ENCODE assay signal across 15 cellular contexts in the genomic region with DNA sequence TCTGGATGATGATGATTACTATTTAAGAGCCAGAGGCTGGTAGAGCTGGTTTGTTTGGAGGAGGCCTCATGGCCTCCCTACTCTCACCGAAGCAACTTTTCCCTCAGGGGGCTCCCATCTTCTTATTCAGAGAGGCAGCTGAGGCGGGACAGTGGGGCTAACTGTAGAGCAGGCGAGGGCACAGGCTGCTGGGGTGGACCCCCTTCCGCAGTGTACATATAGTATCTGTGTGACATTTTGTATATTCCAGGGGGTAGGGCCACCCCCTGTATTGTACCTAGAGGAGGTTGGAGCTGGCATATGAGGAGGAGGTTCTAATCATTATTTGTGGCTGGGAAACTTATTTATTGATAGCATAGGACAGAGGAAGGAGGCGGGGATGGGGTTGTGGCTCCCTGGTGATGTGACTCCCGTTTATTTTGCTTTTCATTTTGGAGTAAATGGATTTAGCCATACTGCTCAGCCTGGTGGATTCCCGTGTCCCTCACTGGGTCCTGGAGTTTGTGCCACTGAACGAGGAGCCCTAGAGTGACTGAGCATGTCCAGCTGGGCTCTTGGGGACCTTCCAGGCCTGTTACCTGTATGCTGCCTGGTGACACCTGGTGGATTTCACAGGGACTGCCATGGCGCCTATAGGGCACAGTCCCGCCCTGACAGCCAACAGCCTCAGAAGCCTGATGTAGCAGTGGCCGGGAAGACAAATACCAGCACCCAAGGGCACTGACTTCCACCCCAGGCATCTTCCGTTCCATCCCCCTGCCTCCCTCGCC. TPM values are rescaled to one million over a fixed set of nuclear protein-coding genes. Genes with fewer than 3 reads are reported as not detected.
A peak's percentile ranks its signal among the peaks of the same experiment; 100 is the strongest.
DNase-seq lines count a peak whose midpoint lies in the region; ATAC-seq, FAIRE-seq and TF ChIP-seq lines count a peak whose summit lies in the region.
"Not testable (repeated sequence)": the region's sequence is repeated elsewhere in the genome, so short reads cannot be mapped to it uniquely, and the experiment has no call there.
"Had no signal": no experiment of that assay in that cellular context is flagged by ENCODE, and none has a peak within 500 bp of the region (broad histone marks: within the 10 kb centered on the region; RNA-seq: fewer than 3 reads in every experiment).

No MANE protein-coding gene starts in this region.

- ATAC-seq in GM19452 (IDR thresholded peaks at IDR 0.05; ENCODE audit: unreplicated experiment) (peak; percentile 55), HG03045 (IDR thresholded peaks at IDR 0.05; ENCODE audit: unreplicated experiment) (peak; percentile 64), GM12878 (peak; percentile 99), Right ventricle myocardium inferior (peak; percentile 54), memory B cell (ENCODE audit: low read depth) (peak; percentile 96)
- peak; percentile 97 for ATAC-seq in stimulated activated naive CD8-positive, alpha-beta T cell treated with anti-CD3 and anti-CD28 coated beads, Interleukin-15, amount 100 ng/mL, for 72 hours

- H3K9me3 ChIP-seq in WERI-Rb-1 (ENCODE audit: severe bottlenecking); GM12878 (replicated peaks; ENCODE audit: control insufficient read depth, insufficient read depth, low read length): not testable (repeated sequence)

- not testable (repeated sequence) for H3K4me3 ChIP-seq in WERI-Rb-1 (ENCODE audit: low read depth, low read length); GM12878

- in situ Hi-C loops in GM12878 (cut with MboI): not testable (repeated sequence)

- RAD21 ChIA-PET in GM12878 (lab: Charles Lee; ENCODE audit: unreplicated experiment): interaction anchor here (0.7 kb wide), 1 partner anchor 269 kb away, joined by 3 read pairs; no protein-coding TSS in a partner anchor

- CTCF ChIA-PET in GM12878 (lab: Yijun Ruan, JAX): interaction anchor here (0.8 to 1.5 kb wide), 2 partner anchors 95 to 269 kb away, joined by 4 read pairs; no protein-coding TSS in a partner anchor

- not testable (repeated sequence) for TF ChIP-seq CTCF in WERI-Rb-1 (IDR thresholded peaks at IDR 0.05; ENCODE audit: low read depth, low read length); GM12878 (IDR thresholded peaks at IDR 0.05 in 2 of 3, conservative IDR thresholded peaks at IDR 0.05 in 1 of 3; ENCODE audit: control insufficient read depth in 2 of 3, extremely low read depth in 1 of 3, insufficient read depth in 1 of 3, low read depth in 3 of 3, low read length in 3 of 3)

- DNase-seq in GM12891 (ENCODE audit: insufficient read length, low spot score); GM12878 (ENCODE audit: low read depth, low spot score); memory B cell (ENCODE audit: low spot score in 2 of 2); stimulated activated naive CD8-positive, alpha-beta T cell treated with anti-CD3 and anti-CD28 coated beads, Interleukin-15, amount 100 ng/mL, for 72 hours: not testable (repeated sequence)
- DNase-seq in WERI-Rb-1 (peak; percentile 59), Right ventricle myocardium inferior (ENCODE audit: missing footprints) (peak; percentile 63)

- H3K4me1 ChIP-seq in GM12878 (ENCODE audit: control insufficient read depth, insufficient read depth, low read length): not testable (repeated sequence)

- H3K4me3 Mint-ChIP-seq in memory B cell; stimulated activated naive CD8-positive, alpha-beta T cell treated with anti-CD3 and anti-CD28 coated beads, Interleukin-15, amount 100 ng/mL, for 72 hours: not testable (repeated sequence)

- not testable (repeated sequence) for H3K27ac Mint-ChIP-seq in memory B cell; stimulated activated naive CD8-positive, alpha-beta T cell treated with anti-CD3 and anti-CD28 coated beads, Interleukin-15, amount 100 ng/mL, for 72 hours

- TF ChIP-seq POLR2A in GM12891 (IDR thresholded peaks at IDR 0.05; ENCODE audit: low read depth, low read length); GM12878 (IDR thresholded peaks at IDR 0.05; ENCODE audit: low read depth, low read length): not testable (repeated sequence)

- not testable (repeated sequence) for H3K4me2 ChIP-seq in GM12878 (ENCODE audit: control insufficient read depth, insufficient read depth)

- H3K36me3 ChIP-seq in WERI-Rb-1; GM12878 (ENCODE audit: control insufficient read depth in 2 of 2, insufficient read depth in 2 of 2, low read length in 1 of 2): not testable (repeated sequence)

- TF ChIP-seq EP300 in GM12878 (IDR thresholded peaks at IDR 0.05; ENCODE audit: borderline replicate concordance in 1 of 2, control insufficient read depth in 1 of 2, low read depth in 2 of 2, low read length in 2 of 2): not testable (repeated sequence)

- H3K27me3 Mint-ChIP-seq in memory B cell: not testable (repeated sequence)
- H3K27me3 Mint-ChIP-seq in stimulated activated naive CD8-positive, alpha-beta T cell treated with anti-CD3 and anti-CD28 coated beads, Interleukin-15, amount 100 ng/mL, for 72 hours: peaks cover 11% of the 10 kb centered on the region

- 43% methylated on average over 7 of the region's 13 CpGs for WGBS in GM12878 (ENCODE audit: insufficient coverage, insufficient replicate concordance, low lambda C conversion rate, missing lambda C conversion rate)

- not testable (repeated sequence) for H3K27ac ChIP-seq in WERI-Rb-1; GM12878 (ENCODE audit: control insufficient read depth, insufficient read depth)

- POLR2A ChIA-PET in GM12878 (lab: Charles Lee): not testable (repeated sequence)

- H4K20me1 ChIP-seq in GM12878 (ENCODE audit: control insufficient read depth, insufficient read depth): not testable (repeated sequence)

- H3K9ac ChIP-seq in GM12878 (ENCODE audit: control insufficient read depth, insufficient read depth, low read length): not testable (repeated sequence)

- H2AFZ ChIP-seq in GM12878 (ENCODE audit: control insufficient read depth, low read depth, low read length): not testable (repeated sequence)

- peak; percentile 70 for FAIRE-seq in GM12891 (lab: Jason Lieb, UNC)
- not testable (repeated sequence) for FAIRE-seq in GM12878 (lab: Jason Lieb, UNC)

- SMC1A ChIA-PET in GM12878 (lab: Charles Lee; ENCODE audit: uncharacterized antibody, unreplicated experiment): not testable (repeated sequence)

- H3K79me2 ChIP-seq in GM12878 (ENCODE audit: control insufficient read depth, insufficient read depth, low read length): not testable (repeated sequence)

- H3K4me1 Mint-ChIP-seq in memory B cell; stimulated activated naive CD8-positive, alpha-beta T cell treated with anti-CD3 and anti-CD28 coated beads, Interleukin-15, amount 100 ng/mL, for 72 hours: not testable (repeated sequence)

- not testable (repeated sequence) for BruUV-seq in GM12878 (replicated peaks; lab: Mats Ljungman, UMichigan)

- H3K36me3 Mint-ChIP-seq in memory B cell: not testable (repeated sequence)

- not testable (repeated sequence) for H3K27me3 ChIP-seq in WERI-Rb-1 (ENCODE audit: insufficient read depth, low read depth, severe bottlenecking); GM12878 (replicated peaks in 1 of 2; ENCODE audit: control insufficient read depth in 2 of 2, insufficient read depth in 2 of 2, low read length in 1 of 2)

- intact Hi-C loops in GM12878 (cut with micrococcal nuclease; ENCODE audit: unreplicated experiment); Right ventricle myocardium inferior (cut with DNase I): not testable (repeated sequence)

- not testable (repeated sequence) for H3K9me3 Mint-ChIP-seq in memory B cell; stimulated activated naive CD8-positive, alpha-beta T cell treated with anti-CD3 and anti-CD28 coated beads, Interleukin-15, amount 100 ng/mL, for 72 hours

- TF ChIP-seq RAD21 in GM12878 (IDR thresholded peaks at IDR 0.05; ENCODE audit: insufficient read depth, low read depth, low read length): not testable (repeated sequence)

RNA-seq across cellular contexts. Expression of a gene that starts 16.1 kb away (rescaled TPM):
- polyA plus RNA-seq in GM12891 (2012; ENCODE audit: low read depth, missing spikeins): 0.05 TPM
- total RNA-seq in GM12878 (2013; cell fraction: nucleolus; rRNA removed): not detected in 2 replicates
- not detected in 2 replicates for total RNA-seq in GM12878 (2014; rRNA removed)
- not detected in 2 replicates for total RNA-seq in GM12878 (2014; rRNA removed; fragmentation: Illumina TruSeq; extraction: Trizol)
- not detected in 2 replicates for total RNA-seq in GM12878 (2021)
- polyA plus RNA-seq in GM12878 (2011; ENCODE audit: low read depth): not detected
- not detected in 2 replicates for polyA plus RNA-seq in GM12878 (2011; rRNA removed)
- not detected in 2 replicates for polyA plus RNA-seq in GM12878 (2011; cell fraction: cytosol; rRNA removed)
- polyA plus RNA-seq in GM12878 (2011; cell fraction: nucleus; rRNA removed): 0.06 TPM in 1 of 2 replicates, not detected in the other
- 0.04 TPM in 1 of 2 replicates, not detected in the other for polyA plus RNA-seq in GM12878 (2012)
- not detected in 2 replicates for polyA plus RNA-seq in GM12878 (2014; fragmentation: Illumina TruSeq; extraction: Trizol)
- polyA plus RNA-seq in GM12878 (2014; fragmentation: Nextera tagmentation; extraction: Ambion mirVana): not detected
- polyA plus RNA-seq in GM12878 (2014; rRNA removed): not detected in 2 replicates
- not detected for polyA plus RNA-seq in GM12878 (2016; fragmentation: Nextera tagmentation; extraction: Ambion mirVana)
- not detected in 2 replicates for polyA minus RNA-seq in GM12878 (2011; rRNA and poly(A)+ RNA removed)
- polyA minus RNA-seq in GM12878 (2011; cell fraction: cytosol; rRNA and poly(A)+ RNA removed): not detected in 2 replicates
- polyA minus RNA-seq in GM12878 (2011; cell fraction: nucleus; rRNA and poly(A)+ RNA removed): not detected in 2 replicates
- not detected for total RNA-seq in Right ventricle myocardium inferior
- total RNA-seq: CD8-positive, alpha-beta memory T cell; frontal cortex; kidney; mesenteric fat pad; posterior vena cava; T-helper 1 cell treated with Interleukin-12 subunit alpha and Interleukin-12 subunit beta and Interleukin-4 antibody, amounts not matched to agents 30 ng/mL and 1 ng/mL, for 36 hours had no signal
- polyA plus RNA-seq: CD8-positive, alpha-beta memory T cell; neural cell had no signal

RNA-seq across cellular contexts. Expression of a gene that starts 37.1 kb away (rescaled TPM):
- 99.8 TPM for polyA plus RNA-seq in GM12891 (2012; ENCODE audit: low read depth, missing spikeins)
- 17.9 and 18.5 TPM in 2 replicates for total RNA-seq in GM12878 (2013; cell fraction: nucleolus; rRNA removed)
- total RNA-seq in GM12878 (2014; rRNA removed): 110 and 113 TPM in 2 replicates
- 46.1 and 48.4 TPM in 2 replicates for total RNA-seq in GM12878 (2014; rRNA removed; fragmentation: Illumina TruSeq; extraction: Trizol)
- 86.3 and 98.9 TPM in 2 replicates for total RNA-seq in GM12878 (2021)
- 30.1 TPM for polyA plus RNA-seq in GM12878 (2011; ENCODE audit: low read depth)
- 32.0 and 53.2 TPM in 2 replicates for polyA plus RNA-seq in GM12878 (2011; rRNA removed)
- polyA plus RNA-seq in GM12878 (2011; cell fraction: cytosol; rRNA removed): 129 and 166 TPM in 2 replicates
- polyA plus RNA-seq in GM12878 (2011; cell fraction: nucleus; rRNA removed): 127 and 161 TPM in 2 replicates
- 64.3 and 67.6 TPM in 2 replicates for polyA plus RNA-seq in GM12878 (2012)
- 18.5 and 34.3 TPM in 2 replicates for polyA plus RNA-seq in GM12878 (2014; fragmentation: Illumina TruSeq; extraction: Trizol)
- 10 to 100 TPM; 14.5 to 38.4 TPM for polyA plus RNA-seq in GM12878 (2014; fragmentation: Nextera tagmentation; extraction: Ambion mirVana)
- 97.4 and 111 TPM in 2 replicates for polyA plus RNA-seq in GM12878 (2014; rRNA removed)
- polyA plus RNA-seq in GM12878 (2016; fragmentation: Nextera tagmentation; extraction: Ambion mirVana): 100 to 1,000 TPM; 115 to 118 TPM
- 19.5 and 56.0 TPM in 2 replicates for polyA minus RNA-seq in GM12878 (2011; rRNA and poly(A)+ RNA removed)
- polyA minus RNA-seq in GM12878 (2011; cell fraction: cytosol; rRNA and poly(A)+ RNA removed): 14.7 and 26.7 TPM in 2 replicates
- polyA minus RNA-seq in GM12878 (2011; cell fraction: nucleus; rRNA and poly(A)+ RNA removed): 11.8 and 14.3 TPM in 2 replicates
- 42.1 TPM for total RNA-seq in Right ventricle myocardium inferior

RNA-seq across cellular contexts. Expression of a gene that starts 40.6 kb away (rescaled TPM):
- not detected for polyA plus RNA-seq in GM12891 (2012; ENCODE audit: low read depth, missing spikeins)
- not detected in 2 replicates for total RNA-seq in GM12878 (2013; cell fraction: nucleolus; rRNA removed)
- total RNA-seq in GM12878 (2014; rRNA removed) (not detected in 2 replicates), GM12878 (2014; rRNA removed; fragmentation: Illumina TruSeq; extraction: Trizol) (not detected in 2 replicates), GM12878 (2021) (not detected in 2 replicates), Right ventricle myocardium inferior (not detected)
- not detected for polyA plus RNA-seq in GM12878 (2011; ENCODE audit: low read depth)
- polyA plus RNA-seq in GM12878 (2011; rRNA removed) (not detected in 2 replicates), GM12878 (2014; fragmentation: Illumina TruSeq; extraction: Trizol) (not detected in 2 replicates), GM12878 (2014; fragmentation: Nextera tagmentation; extraction: Ambion mirVana) (not detected), GM12878 (2014; rRNA removed) (not detected in 2 replicates), GM12878 (2016; fragmentation: Nextera tagmentation; extraction: Ambion mirVana) (not detected)
- 0.03 TPM in 1 of 2 replicates, not detected in the other for polyA plus RNA-seq in GM12878 (2011; cell fraction: cytosol; rRNA removed)
- polyA plus RNA-seq in GM12878 (2011; cell fraction: nucleus; rRNA removed): not detected in 2 replicates
- polyA plus RNA-seq in GM12878 (2012): 0.08 TPM in 1 of 2 replicates, not detected in the other
- polyA minus RNA-seq in GM12878 (2011; rRNA and poly(A)+ RNA removed): not detected in 2 replicates
- polyA minus RNA-seq in GM12878 (2011; cell fraction: cytosol; rRNA and poly(A)+ RNA removed): not detected in 2 replicates
- polyA minus RNA-seq in GM12878 (2011; cell fraction: nucleus; rRNA and poly(A)+ RNA removed): not detected in 2 replicates
- total RNA-seq: CD8-positive, alpha-beta memory T cell; frontal cortex; kidney; mesenteric fat pad; posterior vena cava; T-helper 1 cell treated with Interleukin-12 subunit alpha and Interleukin-12 subunit beta and Interleukin-4 antibody, amounts not matched to agents 30 ng/mL and 1 ng/mL, for 36 hours had no signal
- polyA plus RNA-seq: CD8-positive, alpha-beta memory T cell; neural cell had no signal

RNA-seq across cellular contexts. Expression of a gene that starts 48.1 kb away (rescaled TPM):
- polyA plus RNA-seq in GM12891 (2012; ENCODE audit: low read depth, missing spikeins): 27.8 TPM
- total RNA-seq in GM12878 (2013; cell fraction: nucleolus; rRNA removed): 3.4 and 5.6 TPM in 2 replicates
- total RNA-seq in GM12878 (2014; rRNA removed) (0.71 and 0.73 TPM in 2 replicates), GM12878 (2014; rRNA removed; fragmentation: Illumina TruSeq; extraction: Trizol) (0.58 and 0.92 TPM in 2 replicates), GM12878 (2021) (0.96 and 1.5 TPM in 2 replicates), Right ventricle myocardium inferior (8.7 TPM)
- polyA plus RNA-seq in GM12878 (2011; ENCODE audit: low read depth): 10.3 TPM
- polyA plus RNA-seq in GM12878 (2011; rRNA removed) (0.04 and 0.23 TPM in 2 replicates), GM12878 (2014; fragmentation: Illumina TruSeq; extraction: Trizol) (0.37 and 1.3 TPM in 2 replicates), GM12878 (2014; fragmentation: Nextera tagmentation; extraction: Ambion mirVana) (under 1 TPM; 0.10 to 0.37 TPM), GM12878 (2014; rRNA removed) (1.8 and 2.5 TPM in 2 replicates), GM12878 (2016; fragmentation: Nextera tagmentation; extraction: Ambion mirVana) (1 to 10 TPM; 1.2 to 2.3 TPM)
- polyA plus RNA-seq in GM12878 (2011; cell fraction: cytosol; rRNA removed): 0.16 and 0.17 TPM in 2 replicates
- 1.0 and 2.4 TPM in 2 replicates for polyA plus RNA-seq in GM12878 (2011; cell fraction: nucleus; rRNA removed)
- 9.5 and 12.7 TPM in 2 replicates for polyA plus RNA-seq in GM12878 (2012)
- 0.36 TPM in 1 of 2 replicates, not detected in the other for polyA minus RNA-seq in GM12878 (2011; rRNA and poly(A)+ RNA removed)
- polyA minus RNA-seq in GM12878 (2011; cell fraction: cytosol; rRNA and poly(A)+ RNA removed): not detected in 2 replicates
- polyA minus RNA-seq in GM12878 (2011; cell fraction: nucleus; rRNA and poly(A)+ RNA removed): 0.85 TPM in 1 of 2 replicates, not detected in the other
